Comparison of ENCODE assay signal across 25 cellular contexts in genomic region chr1:28905921-28906666, GRCh38.
"Had no signal": no experiment of that assay in that cellular context is flagged by ENCODE, and none has a peak within 500 bp of the region (broad histone marks: within the 10 kb centered on the region; RNA-seq: fewer than 3 reads in every experiment).

No MANE protein-coding gene starts in this region.

- H3K27ac Mint-ChIP-seq: activated B cell treated with CpG ODN at 0.5 μM for 24 hours; activated CD4-positive, alpha-beta T cell treated with anti-CD3 and anti-CD28 coated beads for 36 hours; activated naive CD8-positive, alpha-beta T cell treated with anti-CD3 and anti-CD28 coated beads for 36 hours; effector memory CD8-positive, alpha-beta T cell; stimulated activated naive CD8-positive, alpha-beta T cell treated with anti-CD3 and anti-CD28 coated beads, Interleukin-15, Interleukin-2, amounts not matched to agents 100 ng/mL and 50 ng/mL, for 24 hours had no signal

- H3K9me3 Mint-ChIP-seq: central memory CD8-positive, alpha-beta T cell had no signal

- H3K4me3 Mint-ChIP-seq: activated B cell treated with CpG ODN at 0.5 μM for 24 hours; activated CD4-positive, alpha-beta T cell treated with anti-CD3 and anti-CD28 coated beads for 36 hours; activated naive CD8-positive, alpha-beta T cell treated with anti-CD3 and anti-CD28 coated beads for 36 hours; central memory CD8-positive, alpha-beta T cell; effector memory CD8-positive, alpha-beta T cell; stimulated activated naive CD8-positive, alpha-beta T cell treated with anti-CD3 and anti-CD28 coated beads, Interleukin-15, Interleukin-2, amounts not matched to agents 100 ng/mL and 50 ng/mL, for 24 hours had no signal

- ATAC-seq: activated CD4-positive, alpha-beta T cell treated with anti-CD3 and anti-CD28 coated beads for 36 hours; effector memory CD8-positive, alpha-beta T cell; esophagus mucosa; mucosa of descending colon; upper lobe of right lung had no signal

- H3K27ac ChIP-seq: breast epithelium, colonic mucosa, dorsolateral prefrontal cortex, thyroid gland, upper lobe of right lung had no signal

- H3K4me3 ChIP-seq: breast epithelium, colonic mucosa, dorsolateral prefrontal cortex, mucosa of descending colon, thyroid gland, upper lobe of right lung had no signal

- H3K27me3 ChIP-seq: breast epithelium, colonic mucosa, dorsolateral prefrontal cortex, thyroid gland, upper lobe of right lung had no signal

- H3K4me1 ChIP-seq: breast epithelium, colonic mucosa, upper lobe of right lung had no signal

- H3K36me3 ChIP-seq: breast epithelium, colonic mucosa, thyroid gland, upper lobe of right lung had no signal

- DNase-seq: activated B cell treated with CpG ODN at 0.5 μM for 24 hours; activated CD4-positive, alpha-beta T cell treated with anti-CD3 and anti-CD28 coated beads for 36 hours; activated CD4-positive, alpha-beta T cell treated with anti-CD3 and anti-CD28 coated beads, Interleukin-2, amount 50 U/mL, for 4 hours; activated CD8-positive, alpha-beta memory T cell treated with anti-CD3 and anti-CD28 coated beads for 24 hours; activated CD8-positive, alpha-beta memory T cell treated with anti-CD3 and anti-CD28 coated beads, Interleukin-2, amount 50 U/mL, for 4 hours; activated naive CD8-positive, alpha-beta T cell treated with anti-CD3 and anti-CD28 coated beads for 36 hours; colonic mucosa; dorsolateral prefrontal cortex; effector memory CD8-positive, alpha-beta T cell; hippocampal formation; mesenchymal stem cell; mucosa of descending colon; posterior cingulate gyrus; stimulated activated CD4-positive, alpha-beta T cell treated with anti-CD3 and anti-CD28 coated beads, Interleukin-12 subunit alpha, Interleukin-12 subunit beta, amount 100 ng/mL, for 4 hours; stimulated activated CD4-positive, alpha-beta T cell treated with anti-CD3 and anti-CD28 coated beads, Interleukin-4, amount 100 ng/mL, for 4 hours; substantia nigra; T1000; thyroid gland; upper lobe of right lung had no signal

- H3K27me3 Mint-ChIP-seq: activated B cell treated with CpG ODN at 0.5 μM for 24 hours; activated CD4-positive, alpha-beta T cell treated with anti-CD3 and anti-CD28 coated beads for 36 hours; activated naive CD8-positive, alpha-beta T cell treated with anti-CD3 and anti-CD28 coated beads for 36 hours; central memory CD8-positive, alpha-beta T cell; effector memory CD8-positive, alpha-beta T cell; stimulated activated naive CD8-positive, alpha-beta T cell treated with anti-CD3 and anti-CD28 coated beads, Interleukin-15, Interleukin-2, amounts not matched to agents 100 ng/mL and 50 ng/mL, for 24 hours had no signal

- H3K4me1 Mint-ChIP-seq: activated naive CD8-positive, alpha-beta T cell treated with anti-CD3 and anti-CD28 coated beads for 36 hours had no signal

- FAIRE-seq: endothelial cell of umbilical vein, frontal cortex had no signal

- H3K9me3 ChIP-seq: breast epithelium, colonic mucosa, thyroid gland, upper lobe of right lung had no signal
